Comparison of ENCODE assay signal across 6 cellular contexts in genomic region chr21:35971824-35972223, GRCh38.
"Had no signal": no experiment of that assay in that cellular context is flagged by ENCODE, and none has a peak within 500 bp of the region (broad histone marks: within the 10 kb centered on the region; RNA-seq: fewer than 3 reads in every experiment).

No MANE protein-coding gene starts in this region.

- H2AFZ ChIP-seq: GM23248 had no signal

- H3K4me1 ChIP-seq: HAP-1 had no signal

- H3K4me3 ChIP-seq: GM23248, HAP-1 had no signal

- H3K27ac ChIP-seq: GM23248 had no signal

- H3K9me3 ChIP-seq: HAP-1 had no signal

- DNase-seq: GM23248, GOT3, H7, IMR-90, KBM-7 had no signal

- H3K36me3 ChIP-seq: HAP-1 had no signal

- H3K9ac ChIP-seq: GM23248 had no signal
